In genomic region chr6:43913388-43914271, GRCh38 we compare ENCODE assay signal across 14 cellular contexts.
DNase-seq lines count a peak whose midpoint lies in the region; ATAC-seq, FAIRE-seq and TF ChIP-seq lines count a peak whose summit lies in the region.
"Had no signal": no experiment of that assay in that cellular context is flagged by ENCODE, and none has a peak within 500 bp of the region (broad histone marks: within the 10 kb centered on the region; RNA-seq: fewer than 3 reads in every experiment).

No MANE protein-coding gene starts in this region.

- H3K4me3 ChIP-seq in K562 (no peak overlapping the region), thyroid gland (replicated peaks in 1 of 3) (no peak overlapping the region), OCI-LY7 (ENCODE audit: low read depth, low read length, poor library complexity, severe bottlenecking) (no peak overlapping the region)
- H3K4me3 ChIP-seq: gastroesophageal sphincter, prostate gland had no signal

- CTCF ChIA-PET in K562 (lab: Yijun Ruan, JAX; ENCODE audit: low intra/inter-chr PET ratio) = no interaction called here
- CTCF ChIA-PET in OCI-LY7 (lab: Charles Lee; ENCODE audit: unreplicated experiment) = interaction anchor here (0.9 kb wide), 1 partner anchor 40 kb away, joined by 4 read pairs; no protein-coding TSS in a partner anchor

- in situ Hi-C loops in K562 (cut with MboI) = no loop called here

- H3K79me2 ChIP-seq in K562 (ENCODE audit: control insufficient read depth, insufficient read depth, low read length) (no peaks in the 10 kb centered on the region), OCI-LY7 (ENCODE audit: insufficient read depth, low read depth, low read length) (no peaks in the 10 kb centered on the region)

- no peaks in the 10 kb centered on the region for H3K36me3 Mint-ChIP-seq in activated T-helper 17 cell treated with anti-CD3 and anti-CD28 coated beads, Interleukin-2, amount 50 U/mL, for 72 hours (ENCODE audit: low read depth)
- H3K36me3 Mint-ChIP-seq: CD4-positive, alpha-beta memory T cell; immature natural killer cell had no signal

- TF ChIP-seq CTCF in K562 (IDR thresholded peaks at IDR 0.05 in 2 of 3, conservative IDR thresholded peaks at IDR 0.05 in 1 of 3; ENCODE audit: insufficient read depth in 2 of 3, low read depth in 1 of 3, low read length in 3 of 3) (no peak), thyroid gland (IDR thresholded peaks at IDR 0.05) (no peak), OCI-LY7 (conservative IDR thresholded peaks at IDR 0.05; ENCODE audit: low read length) (no peak)

- POLR2A ChIA-PET in K562 (lab: Yijun Ruan, JAX) (interaction anchor here (0.5 to 7.6 kb wide), 20 partner anchors 8 to 1870 kb away, joined by 3 to 102 read pairs (median 3); partner anchors contain the start of gene VEGFA), OCI-LY7 (lab: Charles Lee) (interaction anchor here (1.2 kb wide), 1 partner anchor 9 kb away, joined by 3 read pairs; no protein-coding TSS in a partner anchor)

- no peak overlapping the region for H3K4me3 Mint-ChIP-seq in activated T-helper 17 cell treated with anti-CD3 and anti-CD28 coated beads, Interleukin-2, amount 50 U/mL, for 72 hours
- H3K4me3 Mint-ChIP-seq: activated CD4-positive, alpha-beta T cell treated with anti-CD3 and anti-CD28 coated beads for 36 hours; CD4-positive, alpha-beta memory T cell; immature natural killer cell had no signal

- H3K36me3 ChIP-seq in K562 (ENCODE audit: control insufficient read depth, insufficient read depth, low read length) (no peaks in the 10 kb centered on the region), thyroid gland (no peaks in the 10 kb centered on the region), OCI-LY7 (ENCODE audit: insufficient read depth, low read length) (no peaks in the 10 kb centered on the region)
- H3K36me3 ChIP-seq: gastroesophageal sphincter, prostate gland had no signal

- DNase-seq in HCEC 1CT (peak; percentile 36), K562 (ENCODE audit: extremely low read depth in 1 of 4, low spot score in 3 of 4) (no peak), kidney glomerular epithelial cell (lab: John Stamatoyannopoulos, UW) (peak; percentile 16), thyroid gland (peak; percentile 25 to 27), OCI-LY7 (ENCODE audit: low spot score) (no peak)
- DNase-seq in activated CD4-positive, alpha-beta T cell treated with anti-CD3 and anti-CD28 coated beads, Interleukin-2, amount 50 U/mL, for 4 hours = no peak
- DNase-seq: activated CD4-positive, alpha-beta T cell treated with anti-CD3 and anti-CD28 coated beads for 36 hours; CD4-positive, alpha-beta memory T cell; effector CD8-positive, alpha-beta T cell; immature natural killer cell had no signal

- no peak overlapping the region for H3K27ac ChIP-seq in K562 (ENCODE audit: extremely low read depth, low read depth, low read length)
- peak overlapping the region; percentile 67 to 86 (median 79) for H3K27ac ChIP-seq in thyroid gland
- H3K27ac ChIP-seq in OCI-LY7 (ENCODE audit: low read depth, low read length, poor library complexity, severe bottlenecking) = no peak overlapping the region
- H3K27ac ChIP-seq: gastroesophageal sphincter, prostate gland had no signal

- ATAC-seq in K562 = no peak
- ATAC-seq in activated T-helper 17 cell treated with anti-CD3 and anti-CD28 coated beads, Interleukin-2, amount 50 U/mL, for 72 hours (replicated peaks) = no peak
- ATAC-seq: activated CD4-positive, alpha-beta T cell treated with anti-CD3 and anti-CD28 coated beads for 36 hours; gastroesophageal sphincter had no signal

- H3K27ac Mint-ChIP-seq in activated T-helper 17 cell treated with anti-CD3 and anti-CD28 coated beads, Interleukin-2, amount 50 U/mL, for 72 hours = no peak overlapping the region
- H3K27ac Mint-ChIP-seq: activated CD4-positive, alpha-beta T cell treated with anti-CD3 and anti-CD28 coated beads for 36 hours; CD4-positive, alpha-beta memory T cell; immature natural killer cell had no signal

- H3K9me2 ChIP-seq in OCI-LY7 (ENCODE audit: insufficient read depth, low read length) = no peaks in the 10 kb centered on the region

- peak overlapping the region; percentile 2 to 66; a peak in 2 of 4 replicates for H3K9ac ChIP-seq in K562 (ENCODE audit: insufficient read depth in 1 of 2, low read depth in 2 of 2, low read length in 2 of 2)

- H3K27me3 Mint-ChIP-seq in activated T-helper 17 cell treated with anti-CD3 and anti-CD28 coated beads, Interleukin-2, amount 50 U/mL, for 72 hours = peaks cover 4% of the 10 kb centered on the region
- H3K27me3 Mint-ChIP-seq: activated CD4-positive, alpha-beta T cell treated with anti-CD3 and anti-CD28 coated beads for 36 hours had no signal

- H3K4me1 ChIP-seq in K562 (replicated peaks in 1 of 2; ENCODE audit: control insufficient read depth in 2 of 2, insufficient read depth in 2 of 2, low read length in 2 of 2) = peaks cover 36 to 88% of the 10 kb centered on the region in 2 experiments
- H3K4me1 ChIP-seq in thyroid gland = peaks cover 42 to 75% of the 10 kb centered on the region in 2 donors
- no peaks in the 10 kb centered on the region for H3K4me1 ChIP-seq in OCI-LY7 (ENCODE audit: insufficient read depth, low read length, poor library complexity, severe bottlenecking)
- H3K4me1 ChIP-seq: gastroesophageal sphincter, prostate gland had no signal

- no peak for FAIRE-seq in K562 (lab: Jason Lieb, UNC)
- FAIRE-seq: GM18507 had no signal

- no peak overlapping the region for H3K4me2 ChIP-seq in K562 (ENCODE audit: insufficient read depth, low read length)
- H3K4me2 ChIP-seq in OCI-LY7 (ENCODE audit: low read length) = no peak overlapping the region

- BruUV-seq in K562 (replicated peaks; lab: Mats Ljungman, UMichigan) (no TSS peak), OCI-LY7 (replicated peaks; lab: Mats Ljungman, UMichigan) (no TSS peak)

- H3K27me3 ChIP-seq in K562 (ENCODE audit: control insufficient read depth in 2 of 2, insufficient read depth in 2 of 2, low read length in 2 of 2) (no peaks in the 10 kb centered on the region), thyroid gland (no peaks in the 10 kb centered on the region)
- H3K27me3 ChIP-seq: gastroesophageal sphincter had no signal

- no peaks in the 10 kb centered on the region for H3K9me1 ChIP-seq in K562 (ENCODE audit: control insufficient read depth, insufficient read depth, low read length)

- H3K9me3 Mint-ChIP-seq in activated T-helper 17 cell treated with anti-CD3 and anti-CD28 coated beads, Interleukin-2, amount 50 U/mL, for 72 hours = no peaks in the 10 kb centered on the region
- H3K9me3 Mint-ChIP-seq: CD4-positive, alpha-beta memory T cell; immature natural killer cell had no signal

- H2AFZ ChIP-seq in K562 (ENCODE audit: low read depth, low read length) = no peak overlapping the region
- no peak overlapping the region for H2AFZ ChIP-seq in OCI-LY7 (ENCODE audit: low read length)

- no peak for TF ChIP-seq POLR2A in K562 (conservative IDR thresholded peaks at IDR 0.05)
- no peak for TF ChIP-seq POLR2A in thyroid gland (IDR thresholded peaks at IDR 0.05)

- H4K20me1 ChIP-seq in K562 (replicated peaks; ENCODE audit: control insufficient read depth, insufficient read depth, low read length) (no peaks in the 10 kb centered on the region), OCI-LY7 (ENCODE audit: insufficient read depth, low read length) (no peaks in the 10 kb centered on the region)

- intact Hi-C loops in K562 (cut with micrococcal nuclease) = no loop called here
- intact Hi-C loops in thyroid gland (cut with DNase I) = no loop called here
- intact Hi-C loops in OCI-LY7 (cut with micrococcal nuclease; ENCODE audit: unreplicated experiment) = no loop called here

- 37% methylated on average over 4 of the region's 4 CpGs for WGBS in K562 (ENCODE audit: insufficient coverage, low coverage, missing lambda C conversion rate)
- WGBS in thyroid gland, 2 donors = 38 to 43% methylated on average over 4 of the region's 4 CpGs

- H3K9me3 ChIP-seq in K562 (replicated peaks; ENCODE audit: control insufficient read depth, insufficient read depth, low read depth, low read length) = no peaks in the 10 kb centered on the region
- H3K9me3 ChIP-seq in thyroid gland = no peaks in the 10 kb centered on the region
- no peaks in the 10 kb centered on the region for H3K9me3 ChIP-seq in OCI-LY7 (ENCODE audit: low read length)
- H3K9me3 ChIP-seq: gastroesophageal sphincter, prostate gland had no signal

- H3K4me1 Mint-ChIP-seq in activated T-helper 17 cell treated with anti-CD3 and anti-CD28 coated beads, Interleukin-2, amount 50 U/mL, for 72 hours = no peaks in the 10 kb centered on the region
- H3K4me1 Mint-ChIP-seq: activated CD4-positive, alpha-beta T cell treated with anti-CD3 and anti-CD28 coated beads for 36 hours; CD4-positive, alpha-beta memory T cell; immature natural killer cell had no signal

- 0 out of 4 replicates have a peak, but pooled peaks of 1 of the 2 experiments have one; percentile 16 for TF ChIP-seq RAD21 in K562 (CRISPR knock-in tag; conservative IDR thresholded peaks at IDR 0.05 in 1 of 2, IDR thresholded peaks at IDR 0.05 in 1 of 2)

- TF ChIP-seq EP300 in K562 (IDR thresholded peaks at IDR 0.05; ENCODE audit: low read length) = 0 out of 2 replicates have a peak, but pooled peaks have one; percentile 14

TF ChIP-seq in K562, 482 proteins besides CTCF, POLR2A, EP300 and RAD21 (continues in another document):
- no peak for TF ChIP-seq NFATC3 (IDR thresholded peaks at IDR 0.05)
- no peak for TF ChIP-seq ETS2 (tag; IDR thresholded peaks at IDR 0.05; ENCODE audit: borderline replicate concordance, poor library complexity, severe bottlenecking)
- peak in 1 of 2 experiments; percentile 37; a peak in 1 of 4 replicates for TF ChIP-seq TEAD1 (CRISPR knock-in tag; IDR thresholded peaks at IDR 0.05)
- TF ChIP-seq CBX5 (IDR thresholded peaks at IDR 0.05; ENCODE audit: borderline replicate concordance, low read depth) = no peak
- TF ChIP-seq MITF (IDR thresholded peaks at IDR 0.05) = 0 out of 2 replicates have a peak, but pooled peaks have one; percentile 30
- TF ChIP-seq CXXC5 (CRISPR knock-in tag; IDR thresholded peaks at IDR 0.05) = 0 out of 2 replicates have a peak, but pooled peaks have one; percentile 11
- TF ChIP-seq KLF6 (CRISPR knock-in tag; IDR thresholded peaks at IDR 0.05; ENCODE audit: borderline replicate concordance) = peak; percentile 54; the same call in 1 of the 2 replicates
- TF ChIP-seq NRF1 (conservative IDR thresholded peaks at IDR 0.05 in 1 of 2, IDR thresholded peaks at IDR 0.05 in 1 of 2) = no peak
- no peak for TF ChIP-seq ZNF316 (IDR thresholded peaks at IDR 0.05)

Comparison
In these comparisons a context has a peak if more than half of its experiments do, and no peak if none do; other contexts are left out.
1. DNase-seq: peak in HCEC 1CT (single experiment), kidney glomerular epithelial cell (single experiment) and thyroid gland (2 of 2); none in K562 (0 of 4), activated CD4-positive, alpha-beta T cell treated with anti-CD3 and anti-CD28 coated beads, Interleukin-2, amount 50 U/mL, for 4 hours (0 of 2) and OCI-LY7 (single experiment).
2. H3K27ac ChIP-seq: peak in thyroid gland (3 of 3); none in K562 (single experiment) and OCI-LY7 (single experiment).